1 cellular context compared by ENCODE assay signal in the genomic region with DNA sequence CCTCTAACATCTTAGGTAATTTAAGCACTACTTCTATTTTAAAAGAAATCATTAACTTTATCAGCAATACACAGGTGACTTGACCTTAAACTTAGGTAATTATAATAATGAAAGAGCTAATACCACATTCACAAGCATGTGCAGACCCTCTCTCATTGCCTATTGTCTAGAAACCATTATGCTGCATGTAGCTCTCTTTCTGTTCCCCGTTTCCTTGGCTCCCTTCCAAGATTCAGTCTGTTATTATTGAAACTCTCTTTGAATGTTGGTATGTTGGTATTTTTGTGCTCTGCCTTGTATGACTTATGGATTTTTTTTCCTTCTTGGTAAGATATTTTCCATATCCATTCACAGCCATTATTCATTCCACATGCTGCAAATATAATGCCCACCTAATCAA.
TF ChIP-seq lines count a peak whose summit lies in the region.

No MANE protein-coding gene starts in this region.

TF ChIP-seq in GM23338, 12 proteins besides CTCF, POLR2A, EP300 and RAD21 (continued from another document):
- TF ChIP-seq, protein P1, sequence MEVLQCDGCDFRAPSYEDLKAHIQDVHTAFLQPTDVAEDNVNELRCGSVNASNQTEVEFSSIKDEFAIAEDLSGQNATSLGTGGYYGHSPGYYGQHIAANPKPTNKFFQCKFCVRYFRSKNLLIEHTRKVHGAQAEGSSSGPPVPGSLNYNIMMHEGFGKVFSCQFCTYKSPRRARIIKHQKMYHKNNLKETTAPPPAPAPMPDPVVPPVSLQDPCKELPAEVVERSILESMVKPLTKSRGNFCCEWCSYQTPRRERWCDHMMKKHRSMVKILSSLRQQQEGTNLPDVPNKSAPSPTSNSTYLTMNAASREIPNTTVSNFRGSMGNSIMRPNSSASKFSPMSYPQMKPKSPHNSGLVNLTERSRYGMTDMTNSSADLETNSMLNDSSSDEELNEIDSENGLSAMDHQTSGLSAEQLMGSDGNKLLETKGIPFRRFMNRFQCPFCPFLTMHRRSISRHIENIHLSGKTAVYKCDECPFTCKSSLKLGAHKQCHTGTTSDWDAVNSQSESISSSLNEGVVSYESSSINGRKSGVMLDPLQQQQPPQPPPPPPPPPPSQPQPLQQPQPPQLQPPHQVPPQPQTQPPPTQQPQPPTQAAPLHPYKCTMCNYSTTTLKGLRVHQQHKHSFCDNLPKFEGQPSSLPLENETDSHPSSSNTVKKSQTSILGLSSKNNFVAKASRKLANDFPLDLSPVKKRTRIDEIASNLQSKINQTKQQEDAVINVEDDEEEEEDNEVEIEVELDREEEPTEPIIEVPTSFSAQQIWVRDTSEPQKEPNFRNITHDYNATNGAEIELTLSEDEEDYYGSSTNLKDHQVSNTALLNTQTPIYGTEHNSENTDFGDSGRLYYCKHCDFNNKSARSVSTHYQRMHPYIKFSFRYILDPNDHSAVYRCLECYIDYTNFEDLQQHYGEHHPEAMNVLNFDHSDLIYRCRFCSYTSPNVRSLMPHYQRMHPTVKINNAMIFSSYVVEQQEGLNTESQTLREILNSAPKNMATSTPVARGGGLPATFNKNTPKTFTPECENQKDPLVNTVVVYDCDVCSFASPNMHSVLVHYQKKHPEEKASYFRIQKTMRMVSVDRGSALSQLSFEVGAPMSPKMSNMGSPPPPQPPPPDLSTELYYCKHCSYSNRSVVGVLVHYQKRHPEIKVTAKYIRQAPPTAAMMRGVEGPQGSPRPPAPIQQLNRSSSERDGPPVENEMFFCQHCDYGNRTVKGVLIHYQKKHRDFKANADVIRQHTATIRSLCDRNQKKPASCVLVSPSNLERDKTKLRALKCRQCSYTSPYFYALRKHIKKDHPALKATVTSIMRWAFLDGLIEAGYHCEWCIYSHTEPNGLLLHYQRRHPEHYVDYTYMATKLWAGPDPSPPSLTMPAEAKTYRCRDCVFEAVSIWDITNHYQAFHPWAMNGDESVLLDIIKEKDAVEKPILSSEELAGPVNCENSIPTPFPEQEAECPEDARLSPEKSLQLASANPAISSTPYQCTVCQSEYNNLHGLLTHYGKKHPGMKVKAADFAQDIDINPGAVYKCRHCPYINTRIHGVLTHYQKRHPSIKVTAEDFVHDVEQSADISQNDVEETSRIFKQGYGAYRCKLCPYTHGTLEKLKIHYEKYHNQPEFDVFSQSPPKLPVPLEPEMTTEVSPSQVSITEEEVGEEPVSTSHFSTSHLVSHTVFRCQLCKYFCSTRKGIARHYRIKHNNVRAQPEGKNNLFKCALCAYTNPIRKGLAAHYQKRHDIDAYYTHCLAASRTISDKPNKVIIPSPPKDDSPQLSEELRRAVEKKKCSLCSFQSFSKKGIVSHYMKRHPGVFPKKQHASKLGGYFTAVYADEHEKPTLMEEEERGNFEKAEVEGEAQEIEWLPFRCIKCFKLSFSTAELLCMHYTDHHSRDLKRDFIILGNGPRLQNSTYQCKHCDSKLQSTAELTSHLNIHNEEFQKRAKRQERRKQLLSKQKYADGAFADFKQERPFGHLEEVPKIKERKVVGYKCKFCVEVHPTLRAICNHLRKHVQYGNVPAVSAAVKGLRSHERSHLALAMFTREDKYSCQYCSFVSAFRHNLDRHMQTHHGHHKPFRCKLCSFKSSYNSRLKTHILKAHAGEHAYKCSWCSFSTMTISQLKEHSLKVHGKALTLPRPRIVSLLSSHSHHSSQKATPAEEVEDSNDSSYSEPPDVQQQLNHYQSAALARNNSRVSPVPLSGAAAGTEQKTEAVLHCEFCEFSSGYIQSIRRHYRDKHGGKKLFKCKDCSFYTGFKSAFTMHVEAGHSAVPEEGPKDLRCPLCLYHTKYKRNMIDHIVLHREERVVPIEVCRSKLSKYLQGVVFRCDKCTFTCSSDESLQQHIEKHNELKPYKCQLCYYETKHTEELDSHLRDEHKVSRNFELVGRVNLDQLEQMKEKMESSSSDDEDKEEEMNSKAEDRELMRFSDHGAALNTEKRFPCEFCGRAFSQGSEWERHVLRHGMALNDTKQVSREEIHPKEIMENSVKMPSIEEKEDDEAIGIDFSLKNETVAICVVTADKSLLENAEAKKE (CRISPR knock-in tag; IDR thresholded peaks at IDR 0.05) = no peak
- no peak for TF ChIP-seq CREB1 (CRISPR knock-in tag; IDR thresholded peaks at IDR 0.05; ENCODE audit: low read depth)
- TF ChIP-seq JUNB (IDR thresholded peaks at IDR 0.05; ENCODE audit: unreplicated experiment) = no peak
- no peak for TF ChIP-seq STAT1 (IDR thresholded peaks at IDR 0.05; ENCODE audit: unreplicated experiment)
- no peak for TF ChIP-seq EZH2phosphoT487 (IDR thresholded peaks at IDR 0.05; ENCODE audit: unreplicated experiment)
- no peak for TF ChIP-seq POLR2AphosphoS5 (IDR thresholded peaks at IDR 0.05; ENCODE audit: low read depth)
- no peak for TF ChIP-seq NANOG (IDR thresholded peaks at IDR 0.05; ENCODE audit: borderline replicate concordance)
- TF ChIP-seq ZNF114 (CRISPR knock-in tag; IDR thresholded peaks at IDR 0.05) = no peak
- TF ChIP-seq, protein P2, sequence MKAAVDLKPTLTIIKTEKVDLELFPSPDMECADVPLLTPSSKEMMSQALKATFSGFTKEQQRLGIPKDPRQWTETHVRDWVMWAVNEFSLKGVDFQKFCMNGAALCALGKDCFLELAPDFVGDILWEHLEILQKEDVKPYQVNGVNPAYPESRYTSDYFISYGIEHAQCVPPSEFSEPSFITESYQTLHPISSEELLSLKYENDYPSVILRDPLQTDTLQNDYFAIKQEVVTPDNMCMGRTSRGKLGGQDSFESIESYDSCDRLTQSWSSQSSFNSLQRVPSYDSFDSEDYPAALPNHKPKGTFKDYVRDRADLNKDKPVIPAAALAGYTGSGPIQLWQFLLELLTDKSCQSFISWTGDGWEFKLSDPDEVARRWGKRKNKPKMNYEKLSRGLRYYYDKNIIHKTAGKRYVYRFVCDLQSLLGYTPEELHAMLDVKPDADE (IDR thresholded peaks at IDR 0.05) = no peak
- TF ChIP-seq EZH2 (IDR thresholded peaks at IDR 0.05; ENCODE audit: low read depth, unreplicated experiment) = no peak
- TF ChIP-seq, protein P3, sequence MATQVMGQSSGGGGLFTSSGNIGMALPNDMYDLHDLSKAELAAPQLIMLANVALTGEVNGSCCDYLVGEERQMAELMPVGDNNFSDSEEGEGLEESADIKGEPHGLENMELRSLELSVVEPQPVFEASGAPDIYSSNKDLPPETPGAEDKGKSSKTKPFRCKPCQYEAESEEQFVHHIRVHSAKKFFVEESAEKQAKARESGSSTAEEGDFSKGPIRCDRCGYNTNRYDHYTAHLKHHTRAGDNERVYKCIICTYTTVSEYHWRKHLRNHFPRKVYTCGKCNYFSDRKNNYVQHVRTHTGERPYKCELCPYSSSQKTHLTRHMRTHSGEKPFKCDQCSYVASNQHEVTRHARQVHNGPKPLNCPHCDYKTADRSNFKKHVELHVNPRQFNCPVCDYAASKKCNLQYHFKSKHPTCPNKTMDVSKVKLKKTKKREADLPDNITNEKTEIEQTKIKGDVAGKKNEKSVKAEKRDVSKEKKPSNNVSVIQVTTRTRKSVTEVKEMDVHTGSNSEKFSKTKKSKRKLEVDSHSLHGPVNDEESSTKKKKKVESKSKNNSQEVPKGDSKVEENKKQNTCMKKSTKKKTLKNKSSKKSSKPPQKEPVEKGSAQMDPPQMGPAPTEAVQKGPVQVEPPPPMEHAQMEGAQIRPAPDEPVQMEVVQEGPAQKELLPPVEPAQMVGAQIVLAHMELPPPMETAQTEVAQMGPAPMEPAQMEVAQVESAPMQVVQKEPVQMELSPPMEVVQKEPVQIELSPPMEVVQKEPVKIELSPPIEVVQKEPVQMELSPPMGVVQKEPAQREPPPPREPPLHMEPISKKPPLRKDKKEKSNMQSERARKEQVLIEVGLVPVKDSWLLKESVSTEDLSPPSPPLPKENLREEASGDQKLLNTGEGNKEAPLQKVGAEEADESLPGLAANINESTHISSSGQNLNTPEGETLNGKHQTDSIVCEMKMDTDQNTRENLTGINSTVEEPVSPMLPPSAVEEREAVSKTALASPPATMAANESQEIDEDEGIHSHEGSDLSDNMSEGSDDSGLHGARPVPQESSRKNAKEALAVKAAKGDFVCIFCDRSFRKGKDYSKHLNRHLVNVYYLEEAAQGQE (IDR thresholded peaks at IDR 0.05; ENCODE audit: unreplicated experiment) = no peak
